Comparison of ENCODE assay signal across 2 cellular contexts in genomic region chr7:125563557-125563956, GRCh38.
TF ChIP-seq lines count a peak whose summit lies in the region.

No MANE protein-coding gene starts in this region.

TF ChIP-seq in A549, 52 proteins besides CTCF, POLR2A, EP300 and RAD21:
- TF ChIP-seq ESRRA (IDR thresholded peaks at IDR 0.05; ENCODE audit: borderline replicate concordance, low read length), result no peak
- no peak for TF ChIP-seq EHMT2 (IDR thresholded peaks at IDR 0.05; ENCODE audit: low read depth)

TF ChIP-seq in H1, 55 proteins besides CTCF, POLR2A, EP300 and RAD21:
- TF ChIP-seq ATF2 (IDR thresholded peaks at IDR 0.05; ENCODE audit: low read length), result no peak
- no peak for TF ChIP-seq CHD1 (IDR thresholded peaks at IDR 0.05; ENCODE audit: low read depth, low read length)
- TF ChIP-seq TAF7 (optimal IDR thresholded peaks at IDR 0.05; ENCODE audit: borderline replicate concordance, low read depth, low read length), result no peak
- TF ChIP-seq YY1 (IDR thresholded peaks at IDR 0.05; ENCODE audit: low read depth, low read length), result no peak
- no peak for TF ChIP-seq BACH1 (IDR thresholded peaks at IDR 0.05; ENCODE audit: low read length)
- no peak for TF ChIP-seq KDM1A (IDR thresholded peaks at IDR 0.05; ENCODE audit: borderline replicate concordance, low read length)
- no peak for TF ChIP-seq EGR1 (IDR thresholded peaks at IDR 0.05; ENCODE audit: borderline replicate concordance, low read depth, low read length)
- TF ChIP-seq CHD2 (IDR thresholded peaks at IDR 0.05; ENCODE audit: low read length), result no peak
TF ChIP-seq in H1: peak in this region for 0.
